Comparison of ENCODE assay signal across 15 cellular contexts in the genomic region with DNA sequence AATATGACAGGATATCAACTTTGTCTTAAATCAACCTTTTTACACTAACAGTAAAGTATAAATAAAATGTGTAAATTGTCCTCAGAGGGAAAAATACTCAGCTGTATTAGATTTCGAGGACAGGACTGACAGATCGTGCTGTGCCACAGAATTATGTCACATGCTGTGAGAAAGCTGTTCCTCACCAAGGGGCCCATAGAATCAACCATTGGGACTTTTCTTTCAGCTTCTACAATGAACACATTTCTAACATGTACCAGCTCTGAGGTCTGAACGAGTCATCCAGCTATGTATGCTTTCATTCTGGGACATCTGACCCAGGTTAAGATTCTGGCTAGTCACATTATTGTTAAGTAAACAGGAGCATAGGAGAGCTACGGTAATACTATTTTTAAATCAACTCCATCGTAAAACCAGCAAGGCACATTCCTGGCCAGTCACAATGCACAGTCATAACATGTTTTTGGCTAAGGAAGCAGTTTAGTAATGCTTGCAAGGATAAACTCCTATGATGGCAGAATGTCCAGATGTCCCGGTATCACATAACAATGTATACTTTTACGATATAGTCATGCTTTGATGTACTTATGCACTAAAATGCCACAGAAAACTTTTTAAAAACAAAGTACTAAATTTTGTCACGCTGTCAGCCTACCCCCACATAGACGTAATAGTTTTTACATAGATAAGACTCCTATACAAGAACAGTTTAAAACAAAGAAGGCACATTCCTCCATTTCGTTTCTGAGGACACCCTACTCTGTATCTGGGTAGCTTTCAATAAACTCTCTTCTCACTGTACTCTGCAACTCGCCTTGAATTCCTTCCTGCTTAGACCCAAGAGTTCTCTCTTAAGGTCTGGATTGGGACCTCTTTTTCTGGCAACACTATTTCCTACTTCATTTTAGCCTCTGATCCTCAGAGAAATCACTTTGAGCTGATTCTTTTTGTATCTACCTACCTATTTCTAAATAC. TPM values are rescaled to one million over a fixed set of nuclear protein-coding genes. Genes with fewer than 3 reads are reported as not detected.
DNase-seq lines count a peak whose midpoint lies in the region; ATAC-seq and TF ChIP-seq lines count a peak whose summit lies in the region.
"Had no signal": no experiment of that assay in that cellular context is flagged by ENCODE, and none has a peak within 500 bp of the region (broad histone marks: within the 10 kb centered on the region; RNA-seq: fewer than 3 reads in every experiment).

No MANE protein-coding gene starts in this region.

- no peak for ATAC-seq in T-helper 17 cell
- no peak for ATAC-seq in GM21381 (IDR thresholded peaks at IDR 0.05; ENCODE audit: unreplicated experiment)

- H3K27me3 ChIP-seq in AG04450 (ENCODE audit: control insufficient read depth, insufficient read depth, low read length) = no peaks in the 10 kb centered on the region
- H3K27me3 ChIP-seq: ovary had no signal

- peak overlapping the region; percentile 95 for H3K27ac ChIP-seq in AG04450 (ENCODE audit: low read depth, low read length)
- H3K27ac ChIP-seq: ovary had no signal

- TF ChIP-seq CTCF in AG04450 (IDR thresholded peaks at IDR 0.05; ENCODE audit: low read depth, low read length) = no peak
- no peak for TF ChIP-seq CTCF in epithelial cell of esophagus (IDR thresholded peaks at IDR 0.05; ENCODE audit: insufficient read depth, low read depth, low read length, missing control alignments)

- H3K27me3 Mint-ChIP-seq in T-helper 17 cell = peaks cover 34% of the 10 kb centered on the region

- H3K4me3 Mint-ChIP-seq in T-helper 17 cell = no peak overlapping the region
- H3K4me3 Mint-ChIP-seq: activated CD4-positive, alpha-beta memory T cell treated with anti-CD3 and anti-CD28 coated beads, Interleukin-2, amount 10 ng/mL, durations not matched to agents 7 days and 5 days; activated naive CD4-positive, alpha-beta T cell treated with anti-CD3 and anti-CD28 coated beads, Interleukin-2, amount 50 U/mL, for 24 hours; H9 had no signal

- H3K4me3 ChIP-seq in AG04450 (ENCODE audit: low read depth, low read length) = no peak overlapping the region; the same call in 1 of the 2 replicates
- no peak overlapping the region for H3K4me3 ChIP-seq in epithelial cell of esophagus (ENCODE audit: low read length)
- H3K4me3 ChIP-seq: ovary had no signal

- POLR2A ChIA-PET in AG04450 (lab: Yijun Ruan, JAX) = interaction anchor here (0.9 to 3.3 kb wide), 4 partner anchors 27 to 67 kb away, joined by 3 to 17 read pairs (median 5); partner anchors contain the start of genes NLRP14, ZNF214 and ZNF215

- no peaks in the 10 kb centered on the region for H3K4me1 Mint-ChIP-seq in T-helper 17 cell
- H3K4me1 Mint-ChIP-seq: activated CD4-positive, alpha-beta memory T cell treated with anti-CD3 and anti-CD28 coated beads, Interleukin-2, amount 10 ng/mL, durations not matched to agents 7 days and 5 days; activated naive CD4-positive, alpha-beta T cell treated with anti-CD3 and anti-CD28 coated beads, Interleukin-2, amount 50 U/mL, for 24 hours; H9 had no signal

- DNase-seq in AG04450 (ENCODE audit: low read depth, low spot score) (peak; percentile 94), LHCN-M2 (ENCODE audit: low read depth) (peak; percentile 61), epithelial cell of esophagus (ENCODE audit: low read depth) (peak; percentile 71), non-pigmented ciliary epithelial cell (ENCODE audit: low read depth) (peak; percentile 91), T-helper 17 cell (no peak), SIG-M5 (lab: John Stamatoyannopoulos, UW) (no peak), T-helper 1 cell (no peak)
- DNase-seq: ACHN; activated CD4-positive, alpha-beta memory T cell treated with anti-CD3 and anti-CD28 coated beads, Interleukin-2, amount 10 ng/mL, durations not matched to agents 7 days and 5 days; H9; NCI-H1105; NCI-H526 treated with DMSO at 0.1 percent for 48 hours; ovary had no signal

- CTCF ChIA-PET in AG04450 (lab: Charles Lee) = interaction anchor here (1.1 to 3.0 kb wide), 3 partner anchors 23 to 234 kb away, joined by 3 to 15 read pairs (median 5); no protein-coding TSS in a partner anchor

- peaks cover 2% of the 10 kb centered on the region for H3K36me3 Mint-ChIP-seq in T-helper 17 cell (ENCODE audit: low read depth)
- H3K36me3 Mint-ChIP-seq: activated naive CD4-positive, alpha-beta T cell treated with anti-CD3 and anti-CD28 coated beads, Interleukin-2, amount 50 U/mL, for 24 hours had no signal

- H3K27ac Mint-ChIP-seq in T-helper 17 cell = no peak overlapping the region
- H3K27ac Mint-ChIP-seq: activated CD4-positive, alpha-beta memory T cell treated with anti-CD3 and anti-CD28 coated beads, Interleukin-2, amount 10 ng/mL, durations not matched to agents 7 days and 5 days; activated naive CD4-positive, alpha-beta T cell treated with anti-CD3 and anti-CD28 coated beads, Interleukin-2, amount 50 U/mL, for 24 hours; H9 had no signal

- H3K9me3 ChIP-seq in AG04450 (ENCODE audit: control insufficient read depth, insufficient read depth, low read length) (no peaks in the 10 kb centered on the region), T-helper 17 cell (ENCODE audit: control insufficient read depth, low read length, poor library complexity, severe bottlenecking) (no peaks in the 10 kb centered on the region)
- H3K9me3 ChIP-seq: ovary had no signal

RNA-seq across cellular contexts. Expression of gene ZNF214, which starts 27.4 kb away (rescaled TPM):
- polyA plus RNA-seq in AG04450 (2011; rRNA removed) = 1.9 and 3.4 TPM in 2 replicates
- polyA minus RNA-seq in AG04450 (2011; rRNA and poly(A)+ RNA removed) = 9.1 and 12.7 TPM in 2 replicates
- total RNA-seq in LHCN-M2 (2014; rRNA removed) (1.1 and 1.5 TPM in 2 replicates), T-helper 17 cell (not detected)
- 0.43 TPM for polyA plus RNA-seq in LHCN-M2 (2012)
- total RNA-seq: activated CD4-positive, alpha-beta memory T cell treated with anti-CD3 and anti-CD28 coated beads, Interleukin-2, amount 10 ng/mL, durations not matched to agents 7 days and 5 days had no signal

RNA-seq across cellular contexts. Expression of gene NLRP14, which starts 27.5 kb away (rescaled TPM):
- polyA plus RNA-seq in AG04450 (2011; rRNA removed) = 0.02 and 0.06 TPM in 2 replicates
- 0.09 and 0.14 TPM in 2 replicates for polyA minus RNA-seq in AG04450 (2011; rRNA and poly(A)+ RNA removed)
- not detected in 2 replicates for total RNA-seq in LHCN-M2 (2014; rRNA removed)
- polyA plus RNA-seq in LHCN-M2 (2012) = not detected
- total RNA-seq in T-helper 17 cell = not detected
- total RNA-seq: activated CD4-positive, alpha-beta memory T cell treated with anti-CD3 and anti-CD28 coated beads, Interleukin-2, amount 10 ng/mL, durations not matched to agents 7 days and 5 days had no signal

Comparison
In these comparisons a context has a peak if more than half of its experiments do, and no peak if none do; other contexts are left out.
1. DNase-seq: peak in AG04450 (single experiment), LHCN-M2 (single experiment), epithelial cell of esophagus (single experiment) and non-pigmented ciliary epithelial cell (single experiment); none in T-helper 17 cell (0 of 3), SIG-M5 (single experiment) and T-helper 1 cell (0 of 5).